8 cellular contexts compared by ENCODE assay signal in genomic region chr22:45268167-45268957, GRCh38. TPM values are rescaled to one million over a fixed set of nuclear protein-coding genes. Genes with fewer than 3 reads are reported as not detected.
A peak's percentile ranks its signal among the peaks of the same experiment; 100 is the strongest.
DNase-seq lines count a peak whose midpoint lies in the region; ATAC-seq lines count a peak whose summit lies in the region.

No MANE protein-coding gene starts in this region.

- POLR2A ChIA-PET in activated CD4-positive, alpha-beta T cell treated with anti-CD3 and anti-CD28 coated beads for 36 hours (lab: Charles Lee), result interaction anchor here (0.6 kb wide), 1 partner anchor 87 kb away, joined by 3 read pairs; no protein-coding TSS in a partner anchor

- peak overlapping the region; percentile 80 for H3K4me3 ChIP-seq in adipocyte (ENCODE audit: low read length)

- peak overlapping the region; percentile 81 for H3K9ac ChIP-seq in adipocyte (ENCODE audit: low read length)

- DNase-seq in activated CD4-positive, alpha-beta T cell treated with anti-CD3 and anti-CD28 coated beads for 36 hours, result peak; percentile 32
- DNase-seq in activated CD4-positive, alpha-beta T cell treated with anti-CD3 and anti-CD28 coated beads for 48 hours, result no peak
- DNase-seq in NCI-H1694 treated with DMSO at 0.1 percent for 48 hours (lab: John Stamatoyannopoulos, UW) (peak; percentile 27), adipocyte (ENCODE audit: low read depth) (peak; percentile 60), iPS-NIHi11 (ENCODE audit: low spot score) (peak; percentile 88), OCI-M2 (lab: John Stamatoyannopoulos, UW; ENCODE audit: unreplicated experiment) (no peak), pons (ENCODE audit: low spot score) (no peak)
- DNase-seq in stimulated activated naive CD8-positive, alpha-beta T cell treated with anti-CD3 and anti-CD28 coated beads, Interleukin-15, amount 100 ng/mL, for 72 hours, result no peak

- peaks cover 14% of the 10 kb centered on the region for H3K27me3 Mint-ChIP-seq in activated CD4-positive, alpha-beta T cell treated with anti-CD3 and anti-CD28 coated beads for 36 hours
- peaks cover 58% of the 10 kb centered on the region for H3K27me3 Mint-ChIP-seq in stimulated activated naive CD8-positive, alpha-beta T cell treated with anti-CD3 and anti-CD28 coated beads, Interleukin-15, amount 100 ng/mL, for 72 hours

- peaks cover 12% of the 10 kb centered on the region for H3K4me1 Mint-ChIP-seq in activated CD4-positive, alpha-beta T cell treated with anti-CD3 and anti-CD28 coated beads for 36 hours
- H3K4me1 Mint-ChIP-seq in stimulated activated naive CD8-positive, alpha-beta T cell treated with anti-CD3 and anti-CD28 coated beads, Interleukin-15, amount 100 ng/mL, for 72 hours, result peaks cover 34% of the 10 kb centered on the region

- peaks cover 21% of the 10 kb centered on the region for H3K4me1 ChIP-seq in adipocyte (ENCODE audit: control insufficient read depth, insufficient read depth, low read length)

- no peaks in the 10 kb centered on the region for H3K36me3 ChIP-seq in adipocyte (ENCODE audit: control insufficient read depth, insufficient read depth, low read length, severe bottlenecking)

- ATAC-seq in activated CD4-positive, alpha-beta T cell treated with anti-CD3 and anti-CD28 coated beads for 36 hours, result peak; percentile 51
- ATAC-seq in stimulated activated naive CD8-positive, alpha-beta T cell treated with anti-CD3 and anti-CD28 coated beads, Interleukin-15, amount 100 ng/mL, for 72 hours, result peak; percentile 39

- intact Hi-C loops in activated CD4-positive, alpha-beta T cell treated with anti-CD3 and anti-CD28 coated beads for 36 hours (cut with DNase I, micrococcal nuclease), result loop anchor here (2.0 to 10.0 kb wide), 2 partner anchors 128 to 286 kb away; no protein-coding TSS in a partner anchor

- no peaks in the 10 kb centered on the region for H3K9me3 Mint-ChIP-seq in activated CD4-positive, alpha-beta T cell treated with anti-CD3 and anti-CD28 coated beads for 36 hours (ENCODE audit: low read depth)
- H3K9me3 Mint-ChIP-seq in stimulated activated naive CD8-positive, alpha-beta T cell treated with anti-CD3 and anti-CD28 coated beads, Interleukin-15, amount 100 ng/mL, for 72 hours, result no peaks in the 10 kb centered on the region

- no peaks in the 10 kb centered on the region for H3K36me3 Mint-ChIP-seq in activated CD4-positive, alpha-beta T cell treated with anti-CD3 and anti-CD28 coated beads for 36 hours (ENCODE audit: low read depth)

- H3K27me3 ChIP-seq in adipocyte (replicated peaks; ENCODE audit: control insufficient read depth, insufficient read depth, low read length), result peaks cover 7% of the 10 kb centered on the region

- CTCF ChIA-PET in activated CD4-positive, alpha-beta T cell treated with anti-CD3 and anti-CD28 coated beads for 36 hours (lab: Charles Lee), result interaction anchor here (0.6 to 1.1 kb wide), 3 partner anchors 18 to 113 kb away, joined by 3 to 4 read pairs (median 3); no protein-coding TSS in a partner anchor

- peak overlapping the region; percentile 33 for H3K27ac Mint-ChIP-seq in activated CD4-positive, alpha-beta T cell treated with anti-CD3 and anti-CD28 coated beads for 36 hours
- H3K27ac Mint-ChIP-seq in stimulated activated naive CD8-positive, alpha-beta T cell treated with anti-CD3 and anti-CD28 coated beads, Interleukin-15, amount 100 ng/mL, for 72 hours, result peak overlapping the region in 1 of 2 donors; percentile 44

- peak overlapping the region; percentile 67 for H3K4me3 Mint-ChIP-seq in activated CD4-positive, alpha-beta T cell treated with anti-CD3 and anti-CD28 coated beads for 36 hours
- H3K4me3 Mint-ChIP-seq in stimulated activated naive CD8-positive, alpha-beta T cell treated with anti-CD3 and anti-CD28 coated beads, Interleukin-15, amount 100 ng/mL, for 72 hours, result peak overlapping the region; percentile 84 to 85

- no peaks in the 10 kb centered on the region for H3K9me3 ChIP-seq in adipocyte (ENCODE audit: control insufficient read depth, low read length)

RNA-seq across cellular contexts. Expression of gene UPK3A, which starts 16.4 kb away (rescaled TPM):
- total RNA-seq in activated CD4-positive, alpha-beta T cell treated with anti-CD3 and anti-CD28 coated beads for 36 hours, result not detected

RNA-seq across cellular contexts. Expression of gene KIAA0930, which starts 27.7 kb away (rescaled TPM):
- 10 to 100 TPM; 24.8 to 29.6 TPM for total RNA-seq in activated CD4-positive, alpha-beta T cell treated with anti-CD3 and anti-CD28 coated beads for 36 hours

RNA-seq across cellular contexts. Expression of gene FAM118A, which starts 41.4 kb away (rescaled TPM):
- total RNA-seq in activated CD4-positive, alpha-beta T cell treated with anti-CD3 and anti-CD28 coated beads for 36 hours, result 10 to 100 TPM; 25.5 to 29.0 TPM

Comparison
In these comparisons a context has a peak if more than half of its experiments do, and no peak if none do; other contexts are left out.
1. DNase-seq: peak in activated CD4-positive, alpha-beta T cell treated with anti-CD3 and anti-CD28 coated beads for 36 hours (single experiment), NCI-H1694 treated with DMSO at 0.1 percent for 48 hours (single experiment), adipocyte (single experiment) and iPS-NIHi11 (single experiment); none in activated CD4-positive, alpha-beta T cell treated with anti-CD3 and anti-CD28 coated beads for 48 hours (single experiment), stimulated activated naive CD8-positive, alpha-beta T cell treated with anti-CD3 and anti-CD28 coated beads, Interleukin-15, amount 100 ng/mL, for 72 hours (0 of 2), OCI-M2 (single experiment) and pons (single experiment).